1 cellular context compared by ENCODE assay signal in the genomic region with DNA sequence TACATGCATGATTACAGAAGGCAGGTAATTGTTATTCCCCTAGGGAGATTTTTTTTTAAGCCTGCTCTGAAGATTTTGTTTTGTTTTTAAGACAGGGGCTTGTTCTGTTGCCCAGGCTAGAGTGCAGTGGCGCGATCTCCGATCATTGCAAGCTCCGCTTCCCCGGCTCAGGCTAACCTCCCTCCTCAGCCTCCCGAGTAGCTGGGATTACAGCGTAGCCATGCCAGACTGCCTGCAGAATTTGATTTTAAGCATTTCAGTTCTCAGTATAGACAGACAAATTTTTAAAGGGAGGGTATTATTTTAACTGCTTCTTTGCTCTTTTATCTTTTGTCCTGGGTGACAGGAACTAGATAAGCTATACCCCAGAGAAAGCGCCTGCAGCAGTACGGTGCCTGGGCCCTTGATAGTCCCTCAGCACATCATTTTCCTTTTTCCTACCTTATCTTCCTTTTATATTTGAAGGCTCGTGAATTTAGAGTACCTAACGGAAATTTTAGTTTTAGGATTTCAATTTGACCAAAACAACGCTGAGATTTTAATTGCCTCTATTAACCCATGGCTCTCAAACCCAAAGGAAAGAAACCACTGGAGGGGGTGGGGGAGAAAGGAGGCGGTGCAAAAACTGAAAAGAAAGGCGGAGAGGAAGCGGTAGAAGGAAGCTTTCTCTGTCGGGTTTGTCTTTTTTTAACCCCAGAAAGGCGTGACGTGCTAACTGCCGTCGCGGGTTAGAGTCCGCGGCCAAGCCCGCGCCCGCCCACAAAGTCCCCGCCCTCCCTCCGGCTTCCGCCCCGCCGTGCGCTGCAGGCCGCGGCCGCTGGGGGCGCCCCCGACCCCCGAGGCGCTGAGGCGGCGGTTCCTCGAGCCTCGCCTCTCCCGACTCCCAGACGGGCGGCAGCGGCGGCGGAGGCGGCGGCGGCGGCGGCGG.
A peak's percentile ranks its signal among the peaks of the same experiment; 100 is the strongest.
TF ChIP-seq lines count a peak whose summit lies in the region.

A gene (plus strand): TSS at position 886 of the 928 bp plus-strand sequence. CDS start 329 bp downstream, outside the sequence.

TF ChIP-seq in K562, 482 proteins besides CTCF, POLR2A, EP300 and RAD21 (continued from another document and continues in another):
- TF ChIP-seq, protein P1, sequence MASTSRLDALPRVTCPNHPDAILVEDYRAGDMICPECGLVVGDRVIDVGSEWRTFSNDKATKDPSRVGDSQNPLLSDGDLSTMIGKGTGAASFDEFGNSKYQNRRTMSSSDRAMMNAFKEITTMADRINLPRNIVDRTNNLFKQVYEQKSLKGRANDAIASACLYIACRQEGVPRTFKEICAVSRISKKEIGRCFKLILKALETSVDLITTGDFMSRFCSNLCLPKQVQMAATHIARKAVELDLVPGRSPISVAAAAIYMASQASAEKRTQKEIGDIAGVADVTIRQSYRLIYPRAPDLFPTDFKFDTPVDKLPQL (IDR thresholded peaks at IDR 0.05; ENCODE audit: extremely low read depth, insufficient read length) = no peak
- TF ChIP-seq CTBP1 (IDR thresholded peaks at IDR 0.05; ENCODE audit: borderline replicate concordance) (peak; percentile 79), GTF2F1 (IDR thresholded peaks at IDR 0.05; ENCODE audit: low read depth, low read length) (no peak), ZFP36 (IDR thresholded peaks at IDR 0.05; ENCODE audit: low read depth, low read length, partially characterized antibody) (no peak), MCM3 (IDR thresholded peaks at IDR 0.05) (no peak), MAZ (CRISPR knock-in tag; conservative IDR thresholded peaks at IDR 0.05 in 1 of 2, IDR thresholded peaks at IDR 0.05 in 1 of 2) (peak; percentile 75 to 81), IRF2 (CRISPR knock-in tag; IDR thresholded peaks at IDR 0.05) (no peak), ZNF253 (CRISPR knock-in tag; conservative IDR thresholded peaks at IDR 0.05) (no peak), STAT5B (CRISPR knock-in tag; IDR thresholded peaks at IDR 0.05) (no peak), POLR2AphosphoS5 (IDR thresholded peaks at IDR 0.05; ENCODE audit: control insufficient read depth, insufficient read depth, low read depth, low read length) (peak; percentile 68; the same call in 1 of the 2 replicates), ZNF695 (CRISPR knock-in tag; IDR thresholded peaks at IDR 0.05) (no peak), ZNF445 (CRISPR knock-in tag; IDR thresholded peaks at IDR 0.05; ENCODE audit: low read depth) (no peak), SIRT6 (IDR thresholded peaks at IDR 0.05; ENCODE audit: low read depth, low read length) (no peak), MYC (IDR thresholded peaks at IDR 0.05; ENCODE audit: low read depth, low read length) (peak; percentile 57), MYC (CRISPR knock-in tag; IDR thresholded peaks at IDR 0.05; ENCODE audit: borderline replicate concordance, low read depth) (no peak), FOXJ3 (CRISPR knock-in tag; IDR thresholded peaks at IDR 0.05) (no peak), RHOXF2B (CRISPR knock-in tag; conservative IDR thresholded peaks at IDR 0.05) (no peak), CBX5 (IDR thresholded peaks at IDR 0.05; ENCODE audit: borderline replicate concordance, low read depth) (peak; percentile 79), ZNF766 (CRISPR knock-in tag; conservative IDR thresholded peaks at IDR 0.05) (no peak; the same call in 1 of the 2 replicates), RAD51 (IDR thresholded peaks at IDR 0.05; ENCODE audit: borderline replicate concordance, low read depth) (peak; percentile 33; the same call in 1 of the 2 replicates), TEAD2 (tag; IDR thresholded peaks at IDR 0.05) (no peak)
- TF ChIP-seq, protein P2, sequence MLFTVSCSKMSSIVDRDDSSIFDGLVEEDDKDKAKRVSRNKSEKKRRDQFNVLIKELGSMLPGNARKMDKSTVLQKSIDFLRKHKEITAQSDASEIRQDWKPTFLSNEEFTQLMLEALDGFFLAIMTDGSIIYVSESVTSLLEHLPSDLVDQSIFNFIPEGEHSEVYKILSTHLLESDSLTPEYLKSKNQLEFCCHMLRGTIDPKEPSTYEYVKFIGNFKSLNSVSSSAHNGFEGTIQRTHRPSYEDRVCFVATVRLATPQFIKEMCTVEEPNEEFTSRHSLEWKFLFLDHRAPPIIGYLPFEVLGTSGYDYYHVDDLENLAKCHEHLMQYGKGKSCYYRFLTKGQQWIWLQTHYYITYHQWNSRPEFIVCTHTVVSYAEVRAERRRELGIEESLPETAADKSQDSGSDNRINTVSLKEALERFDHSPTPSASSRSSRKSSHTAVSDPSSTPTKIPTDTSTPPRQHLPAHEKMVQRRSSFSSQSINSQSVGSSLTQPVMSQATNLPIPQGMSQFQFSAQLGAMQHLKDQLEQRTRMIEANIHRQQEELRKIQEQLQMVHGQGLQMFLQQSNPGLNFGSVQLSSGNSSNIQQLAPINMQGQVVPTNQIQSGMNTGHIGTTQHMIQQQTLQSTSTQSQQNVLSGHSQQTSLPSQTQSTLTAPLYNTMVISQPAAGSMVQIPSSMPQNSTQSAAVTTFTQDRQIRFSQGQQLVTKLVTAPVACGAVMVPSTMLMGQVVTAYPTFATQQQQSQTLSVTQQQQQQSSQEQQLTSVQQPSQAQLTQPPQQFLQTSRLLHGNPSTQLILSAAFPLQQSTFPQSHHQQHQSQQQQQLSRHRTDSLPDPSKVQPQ (CRISPR knock-in tag; IDR thresholded peaks at IDR 0.05; ENCODE audit: borderline replicate concordance) = no peak
- TF ChIP-seq, protein P3, sequence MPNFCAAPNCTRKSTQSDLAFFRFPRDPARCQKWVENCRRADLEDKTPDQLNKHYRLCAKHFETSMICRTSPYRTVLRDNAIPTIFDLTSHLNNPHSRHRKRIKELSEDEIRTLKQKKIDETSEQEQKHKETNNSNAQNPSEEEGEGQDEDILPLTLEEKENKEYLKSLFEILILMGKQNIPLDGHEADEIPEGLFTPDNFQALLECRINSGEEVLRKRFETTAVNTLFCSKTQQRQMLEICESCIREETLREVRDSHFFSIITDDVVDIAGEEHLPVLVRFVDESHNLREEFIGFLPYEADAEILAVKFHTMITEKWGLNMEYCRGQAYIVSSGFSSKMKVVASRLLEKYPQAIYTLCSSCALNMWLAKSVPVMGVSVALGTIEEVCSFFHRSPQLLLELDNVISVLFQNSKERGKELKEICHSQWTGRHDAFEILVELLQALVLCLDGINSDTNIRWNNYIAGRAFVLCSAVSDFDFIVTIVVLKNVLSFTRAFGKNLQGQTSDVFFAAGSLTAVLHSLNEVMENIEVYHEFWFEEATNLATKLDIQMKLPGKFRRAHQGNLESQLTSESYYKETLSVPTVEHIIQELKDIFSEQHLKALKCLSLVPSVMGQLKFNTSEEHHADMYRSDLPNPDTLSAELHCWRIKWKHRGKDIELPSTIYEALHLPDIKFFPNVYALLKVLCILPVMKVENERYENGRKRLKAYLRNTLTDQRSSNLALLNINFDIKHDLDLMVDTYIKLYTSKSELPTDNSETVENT (CRISPR knock-in tag; IDR thresholded peaks at IDR 0.05) = peak; percentile 83
- TF ChIP-seq, protein P4, sequence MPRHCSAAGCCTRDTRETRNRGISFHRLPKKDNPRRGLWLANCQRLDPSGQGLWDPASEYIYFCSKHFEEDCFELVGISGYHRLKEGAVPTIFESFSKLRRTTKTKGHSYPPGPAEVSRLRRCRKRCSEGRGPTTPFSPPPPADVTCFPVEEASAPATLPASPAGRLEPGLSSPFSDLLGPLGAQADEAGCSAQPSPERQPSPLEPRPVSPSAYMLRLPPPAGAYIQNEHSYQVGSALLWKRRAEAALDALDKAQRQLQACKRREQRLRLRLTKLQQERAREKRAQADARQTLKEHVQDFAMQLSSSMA (CRISPR knock-in tag; IDR thresholded peaks at IDR 0.05) = no peak
- TF ChIP-seq, protein P5, sequence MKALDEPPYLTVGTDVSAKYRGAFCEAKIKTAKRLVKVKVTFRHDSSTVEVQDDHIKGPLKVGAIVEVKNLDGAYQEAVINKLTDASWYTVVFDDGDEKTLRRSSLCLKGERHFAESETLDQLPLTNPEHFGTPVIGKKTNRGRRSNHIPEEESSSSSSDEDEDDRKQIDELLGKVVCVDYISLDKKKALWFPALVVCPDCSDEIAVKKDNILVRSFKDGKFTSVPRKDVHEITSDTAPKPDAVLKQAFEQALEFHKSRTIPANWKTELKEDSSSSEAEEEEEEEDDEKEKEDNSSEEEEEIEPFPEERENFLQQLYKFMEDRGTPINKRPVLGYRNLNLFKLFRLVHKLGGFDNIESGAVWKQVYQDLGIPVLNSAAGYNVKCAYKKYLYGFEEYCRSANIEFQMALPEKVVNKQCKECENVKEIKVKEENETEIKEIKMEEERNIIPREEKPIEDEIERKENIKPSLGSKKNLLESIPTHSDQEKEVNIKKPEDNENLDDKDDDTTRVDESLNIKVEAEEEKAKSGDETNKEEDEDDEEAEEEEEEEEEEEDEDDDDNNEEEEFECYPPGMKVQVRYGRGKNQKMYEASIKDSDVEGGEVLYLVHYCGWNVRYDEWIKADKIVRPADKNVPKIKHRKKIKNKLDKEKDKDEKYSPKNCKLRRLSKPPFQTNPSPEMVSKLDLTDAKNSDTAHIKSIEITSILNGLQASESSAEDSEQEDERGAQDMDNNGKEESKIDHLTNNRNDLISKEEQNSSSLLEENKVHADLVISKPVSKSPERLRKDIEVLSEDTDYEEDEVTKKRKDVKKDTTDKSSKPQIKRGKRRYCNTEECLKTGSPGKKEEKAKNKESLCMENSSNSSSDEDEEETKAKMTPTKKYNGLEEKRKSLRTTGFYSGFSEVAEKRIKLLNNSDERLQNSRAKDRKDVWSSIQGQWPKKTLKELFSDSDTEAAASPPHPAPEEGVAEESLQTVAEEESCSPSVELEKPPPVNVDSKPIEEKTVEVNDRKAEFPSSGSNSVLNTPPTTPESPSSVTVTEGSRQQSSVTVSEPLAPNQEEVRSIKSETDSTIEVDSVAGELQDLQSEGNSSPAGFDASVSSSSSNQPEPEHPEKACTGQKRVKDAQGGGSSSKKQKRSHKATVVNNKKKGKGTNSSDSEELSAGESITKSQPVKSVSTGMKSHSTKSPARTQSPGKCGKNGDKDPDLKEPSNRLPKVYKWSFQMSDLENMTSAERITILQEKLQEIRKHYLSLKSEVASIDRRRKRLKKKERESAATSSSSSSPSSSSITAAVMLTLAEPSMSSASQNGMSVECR (CRISPR knock-in tag; IDR thresholded peaks at IDR 0.05) = peak; percentile 81
- TF ChIP-seq, protein P6, sequence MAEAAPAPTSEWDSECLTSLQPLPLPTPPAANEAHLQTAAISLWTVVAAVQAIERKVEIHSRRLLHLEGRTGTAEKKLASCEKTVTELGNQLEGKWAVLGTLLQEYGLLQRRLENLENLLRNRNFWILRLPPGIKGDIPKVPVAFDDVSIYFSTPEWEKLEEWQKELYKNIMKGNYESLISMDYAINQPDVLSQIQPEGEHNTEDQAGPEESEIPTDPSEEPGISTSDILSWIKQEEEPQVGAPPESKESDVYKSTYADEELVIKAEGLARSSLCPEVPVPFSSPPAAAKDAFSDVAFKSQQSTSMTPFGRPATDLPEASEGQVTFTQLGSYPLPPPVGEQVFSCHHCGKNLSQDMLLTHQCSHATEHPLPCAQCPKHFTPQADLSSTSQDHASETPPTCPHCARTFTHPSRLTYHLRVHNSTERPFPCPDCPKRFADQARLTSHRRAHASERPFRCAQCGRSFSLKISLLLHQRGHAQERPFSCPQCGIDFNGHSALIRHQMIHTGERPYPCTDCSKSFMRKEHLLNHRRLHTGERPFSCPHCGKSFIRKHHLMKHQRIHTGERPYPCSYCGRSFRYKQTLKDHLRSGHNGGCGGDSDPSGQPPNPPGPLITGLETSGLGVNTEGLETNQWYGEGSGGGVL (CRISPR knock-in tag; IDR thresholded peaks at IDR 0.05) = no peak
- TF ChIP-seq, protein P7, sequence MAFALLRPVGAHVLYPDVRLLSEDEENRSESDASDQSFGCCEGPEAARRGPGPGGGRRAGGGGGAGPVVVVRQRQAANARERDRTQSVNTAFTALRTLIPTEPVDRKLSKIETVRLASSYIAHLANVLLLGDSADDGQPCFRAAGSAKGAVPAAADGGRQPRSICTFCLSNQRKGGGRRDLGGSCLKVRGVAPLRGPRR (CRISPR knock-in tag; IDR thresholded peaks at IDR 0.05) = no peak; the same call in 1 of the 2 replicates
- TF ChIP-seq, protein P8, sequence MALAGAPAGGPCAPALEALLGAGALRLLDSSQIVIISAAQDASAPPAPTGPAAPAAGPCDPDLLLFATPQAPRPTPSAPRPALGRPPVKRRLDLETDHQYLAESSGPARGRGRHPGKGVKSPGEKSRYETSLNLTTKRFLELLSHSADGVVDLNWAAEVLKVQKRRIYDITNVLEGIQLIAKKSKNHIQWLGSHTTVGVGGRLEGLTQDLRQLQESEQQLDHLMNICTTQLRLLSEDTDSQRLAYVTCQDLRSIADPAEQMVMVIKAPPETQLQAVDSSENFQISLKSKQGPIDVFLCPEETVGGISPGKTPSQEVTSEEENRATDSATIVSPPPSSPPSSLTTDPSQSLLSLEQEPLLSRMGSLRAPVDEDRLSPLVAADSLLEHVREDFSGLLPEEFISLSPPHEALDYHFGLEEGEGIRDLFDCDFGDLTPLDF (CRISPR knock-in tag; IDR thresholded peaks at IDR 0.05) = 0 out of 2 replicates have a peak, but pooled peaks have one; percentile 67
- TF ChIP-seq, protein P9, sequence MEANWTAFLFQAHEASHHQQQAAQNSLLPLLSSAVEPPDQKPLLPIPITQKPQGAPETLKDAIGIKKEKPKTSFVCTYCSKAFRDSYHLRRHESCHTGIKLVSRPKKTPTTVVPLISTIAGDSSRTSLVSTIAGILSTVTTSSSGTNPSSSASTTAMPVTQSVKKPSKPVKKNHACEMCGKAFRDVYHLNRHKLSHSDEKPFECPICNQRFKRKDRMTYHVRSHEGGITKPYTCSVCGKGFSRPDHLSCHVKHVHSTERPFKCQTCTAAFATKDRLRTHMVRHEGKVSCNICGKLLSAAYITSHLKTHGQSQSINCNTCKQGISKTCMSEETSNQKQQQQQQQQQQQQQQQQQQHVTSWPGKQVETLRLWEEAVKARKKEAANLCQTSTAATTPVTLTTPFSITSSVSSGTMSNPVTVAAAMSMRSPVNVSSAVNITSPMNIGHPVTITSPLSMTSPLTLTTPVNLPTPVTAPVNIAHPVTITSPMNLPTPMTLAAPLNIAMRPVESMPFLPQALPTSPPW (CRISPR knock-in tag; IDR thresholded peaks at IDR 0.05) = peak; percentile 85
